ENCODE assay signal across 8 cellular contexts in the genomic region with DNA sequence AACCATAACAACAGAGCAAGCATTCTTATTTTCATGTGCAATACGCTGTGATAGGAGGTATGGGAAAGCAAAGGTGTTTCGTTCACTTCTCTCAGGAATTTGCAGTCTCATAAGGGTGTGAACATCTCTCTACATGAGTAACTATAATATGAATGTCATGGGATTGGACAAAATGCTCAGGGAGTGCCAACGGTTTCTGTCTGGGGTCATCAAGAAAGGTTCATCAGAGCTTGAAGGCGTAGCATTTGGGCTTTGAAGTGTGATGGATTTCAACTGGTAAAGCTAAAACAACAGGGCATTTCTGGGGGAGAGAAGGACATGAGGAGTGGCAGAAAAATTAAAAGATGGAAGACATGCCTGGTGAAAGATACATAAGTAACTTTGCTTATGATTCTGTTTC.
"Had no signal": no experiment of that assay in that cellular context is flagged by ENCODE, and none has a peak within 500 bp of the region (broad histone marks: within the 10 kb centered on the region; RNA-seq: fewer than 3 reads in every experiment).

No MANE protein-coding gene starts in this region.

- H3K27ac ChIP-seq: GM23248 had no signal

- ATAC-seq: HCT116, K562 had no signal

- H3K4me3 ChIP-seq: GM23248, HAP-1, K562 had no signal

- H3K36me3 ChIP-seq: HAP-1 had no signal

- H3K9ac ChIP-seq: GM23248 had no signal

- DNase-seq: GM23248, GOT3, H7, IMR-90, KG1 had no signal

- H2AFZ ChIP-seq: GM23248 had no signal

- H3K9me3 ChIP-seq: HAP-1 had no signal

- H3K4me1 ChIP-seq: HAP-1 had no signal
